In the genomic region with DNA sequence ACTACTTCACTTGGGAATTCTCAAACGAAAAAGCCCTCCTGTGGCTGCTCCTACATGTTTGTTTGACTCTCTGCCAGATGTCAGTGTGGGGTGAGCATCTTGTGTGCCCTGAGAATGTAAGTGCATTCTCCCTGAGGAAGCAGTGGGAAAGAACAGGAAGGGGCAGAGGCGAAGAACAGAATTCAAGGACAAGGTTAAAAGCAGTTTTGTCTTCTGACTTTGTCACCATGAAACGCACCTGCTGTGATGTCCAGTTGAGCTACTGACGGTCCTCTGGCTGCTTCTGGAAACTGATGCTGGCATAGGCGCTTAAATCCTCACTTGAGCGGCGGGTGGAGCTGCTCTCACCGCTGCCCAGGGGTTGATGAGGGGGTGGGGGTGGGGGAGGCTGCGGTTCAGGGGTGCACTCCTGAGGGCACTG, we compare ENCODE assay signal across 8 cellular contexts. TPM values are rescaled to one million over a fixed set of nuclear protein-coding genes. Genes with fewer than 3 reads are reported as not detected.
DNase-seq lines count a peak whose midpoint lies in the region; ATAC-seq and TF ChIP-seq lines count a peak whose summit lies in the region.

No MANE protein-coding gene starts in this region.

- peaks cover 30% of the 10 kb centered on the region for H3K36me3 Mint-ChIP-seq in activated CD4-positive, alpha-beta memory T cell treated with anti-CD3 and anti-CD28 coated beads, Interleukin-2, amount 10 ng/mL, durations not matched to agents 7 days and 5 days (ENCODE audit: low read depth)
- peaks cover 8% of the 10 kb centered on the region for H3K36me3 Mint-ChIP-seq in activated naive CD4-positive, alpha-beta T cell treated with anti-CD3 and anti-CD28 coated beads for 36 hours (ENCODE audit: low read depth)

- peaks cover 62% of the 10 kb centered on the region for H3K4me1 Mint-ChIP-seq in activated CD4-positive, alpha-beta memory T cell treated with anti-CD3 and anti-CD28 coated beads, Interleukin-2, amount 10 ng/mL, durations not matched to agents 7 days and 5 days
- peaks cover 34% of the 10 kb centered on the region for H3K4me1 Mint-ChIP-seq in activated naive CD4-positive, alpha-beta T cell treated with anti-CD3 and anti-CD28 coated beads for 36 hours (ENCODE audit: low read depth)

- H3K4me3 Mint-ChIP-seq in activated CD4-positive, alpha-beta memory T cell treated with anti-CD3 and anti-CD28 coated beads, Interleukin-2, amount 10 ng/mL, durations not matched to agents 7 days and 5 days = no peak overlapping the region
- H3K4me3 Mint-ChIP-seq in activated naive CD4-positive, alpha-beta T cell treated with anti-CD3 and anti-CD28 coated beads for 36 hours = no peak overlapping the region

- H3K4me1 ChIP-seq in OCI-LY7 (ENCODE audit: insufficient read depth, low read length, poor library complexity, severe bottlenecking) = peaks cover 56% of the 10 kb centered on the region

- H3K27ac Mint-ChIP-seq in activated CD4-positive, alpha-beta memory T cell treated with anti-CD3 and anti-CD28 coated beads, Interleukin-2, amount 10 ng/mL, durations not matched to agents 7 days and 5 days = no peak overlapping the region
- H3K27ac Mint-ChIP-seq in activated naive CD4-positive, alpha-beta T cell treated with anti-CD3 and anti-CD28 coated beads for 36 hours = no peak overlapping the region

- CTCF ChIA-PET in OCI-LY7 (lab: Charles Lee; ENCODE audit: unreplicated experiment) = interaction anchor here (0.5 to 1.5 kb wide), 4 partner anchors 20 to 202 kb away, joined by 3 to 6 read pairs (median 4); no protein-coding TSS in a partner anchor
- CTCF ChIA-PET in activated CD4-positive, alpha-beta memory T cell treated with anti-CD3 and anti-CD28 coated beads, Interleukin-2, amount 10 ng/mL, durations not matched to agents 7 days and 5 days (lab: Charles Lee) = interaction anchor here (1.8 kb wide), 1 partner anchor 40 kb away, joined by 6 read pairs; no protein-coding TSS in a partner anchor
- CTCF ChIA-PET in activated naive CD4-positive, alpha-beta T cell treated with anti-CD3 and anti-CD28 coated beads for 36 hours (lab: Charles Lee) = interaction anchor here (1.0 kb wide), 1 partner anchor 8 kb away, joined by 3 read pairs; no protein-coding TSS in a partner anchor

- peak overlapping the region; percentile 79 for H3K27ac ChIP-seq in OCI-LY7 (ENCODE audit: low read depth, low read length, poor library complexity, severe bottlenecking)

- H2AFZ ChIP-seq in OCI-LY7 (ENCODE audit: low read length) = no peak overlapping the region

- peak overlapping the region; percentile 73 for H3K4me3 ChIP-seq in OCI-LY7 (ENCODE audit: low read depth, low read length, poor library complexity, severe bottlenecking)

- peak overlapping the region; percentile 95 for H3K4me2 ChIP-seq in OCI-LY7 (ENCODE audit: low read length)

- peaks cover 49% of the 10 kb centered on the region for H3K36me3 ChIP-seq in OCI-LY7 (ENCODE audit: insufficient read depth, low read length)

- BruUV-seq in OCI-LY7 (replicated peaks; lab: Mats Ljungman, UMichigan) = no TSS peak

- ATAC-seq in HG02678 (IDR thresholded peaks at IDR 0.05; ENCODE audit: unreplicated experiment) (no peak), HG03045 (IDR thresholded peaks at IDR 0.05; ENCODE audit: unreplicated experiment) (no peak)

- H4K20me1 ChIP-seq in OCI-LY7 (ENCODE audit: insufficient read depth, low read length) = peaks cover 5% of the 10 kb centered on the region

- H3K9me2 ChIP-seq in OCI-LY7 (ENCODE audit: insufficient read depth, low read length) = no peaks in the 10 kb centered on the region

- POLR2A ChIA-PET in OCI-LY7 (lab: Charles Lee) = interaction anchor here (0.6 to 10.5 kb wide), 6 partner anchors 8 to 187 kb away, joined by 3 to 122 read pairs (median 4); no protein-coding TSS in a partner anchor
- POLR2A ChIA-PET in activated CD4-positive, alpha-beta memory T cell treated with anti-CD3 and anti-CD28 coated beads, Interleukin-2, amount 10 ng/mL, durations not matched to agents 7 days and 5 days (lab: Charles Lee) = interaction anchor here (0.9 to 1.2 kb wide), 2 partner anchors 8 to 21 kb away, joined by 3 read pairs; no protein-coding TSS in a partner anchor

- TF ChIP-seq CTCF in OCI-LY7 (conservative IDR thresholded peaks at IDR 0.05; ENCODE audit: low read length) = no peak

- DNase-seq in EL (peak; percentile 80), OCI-LY7 (ENCODE audit: low spot score) (no peak), fibroblast of peridontal ligament (ENCODE audit: extremely low read depth) (peak; percentile 88), renal cortical epithelial cell (ENCODE audit: low read depth) (peak; percentile 71)
- no peak for DNase-seq in activated CD4-positive, alpha-beta memory T cell treated with anti-CD3 and anti-CD28 coated beads, Interleukin-2, amount 10 ng/mL, durations not matched to agents 7 days and 5 days
- no peak for DNase-seq in activated naive CD4-positive, alpha-beta T cell treated with anti-CD3 and anti-CD28 coated beads for 36 hours

- no peaks in the 10 kb centered on the region for H3K9me3 ChIP-seq in OCI-LY7 (ENCODE audit: low read length)

- peaks cover 80% of the 10 kb centered on the region for H3K79me2 ChIP-seq in OCI-LY7 (ENCODE audit: insufficient read depth, low read depth, low read length)

- no peaks in the 10 kb centered on the region for H3K9me3 Mint-ChIP-seq in activated CD4-positive, alpha-beta memory T cell treated with anti-CD3 and anti-CD28 coated beads, Interleukin-2, amount 10 ng/mL, durations not matched to agents 7 days and 5 days
- H3K9me3 Mint-ChIP-seq in activated naive CD4-positive, alpha-beta T cell treated with anti-CD3 and anti-CD28 coated beads for 36 hours = no peaks in the 10 kb centered on the region

- H3K27me3 Mint-ChIP-seq in activated CD4-positive, alpha-beta memory T cell treated with anti-CD3 and anti-CD28 coated beads, Interleukin-2, amount 10 ng/mL, durations not matched to agents 7 days and 5 days = no peaks in the 10 kb centered on the region
- H3K27me3 Mint-ChIP-seq in activated naive CD4-positive, alpha-beta T cell treated with anti-CD3 and anti-CD28 coated beads for 36 hours (ENCODE audit: low read depth) = no peaks in the 10 kb centered on the region

- intact Hi-C loops in OCI-LY7 (cut with micrococcal nuclease; ENCODE audit: unreplicated experiment) = loop anchor here (5.0 to 10.0 kb wide), 3 partner anchors 102 to 1520 kb away; no protein-coding TSS in a partner anchor
- intact Hi-C loops in activated naive CD4-positive, alpha-beta T cell treated with anti-CD3 and anti-CD28 coated beads for 36 hours (cut with micrococcal nuclease) = loop anchor here (5.0 kb wide), 2 partner anchors 668 to 1867 kb away; no protein-coding TSS in a partner anchor

RNA-seq across cellular contexts. Expression of a gene that starts 4.9 kb away (rescaled TPM):
- total RNA-seq in OCI-LY7 (2014; rRNA removed; shearing (Covaris generic)) = 15.9 and 18.1 TPM in 2 replicates
- total RNA-seq in OCI-LY7 (2022) = 23.5 and 23.6 TPM in 2 replicates
- 7.3 and 34.0 TPM in 2 replicates for total RNA-seq in renal cortical epithelial cell
- 1 to 10 TPM; 7.2 to 7.4 TPM for total RNA-seq in activated CD4-positive, alpha-beta memory T cell treated with anti-CD3 and anti-CD28 coated beads, Interleukin-2, amount 10 ng/mL, durations not matched to agents 7 days and 5 days
- total RNA-seq in activated naive CD4-positive, alpha-beta T cell treated with anti-CD3 and anti-CD28 coated beads for 36 hours = 1 to 10 TPM; 2.6 to 2.7 TPM

RNA-seq across cellular contexts. Expression of a gene that starts 41.1 kb away (rescaled TPM):
- total RNA-seq in OCI-LY7 (2014; rRNA removed; shearing (Covaris generic)) = 30.4 and 40.8 TPM in 2 replicates
- total RNA-seq in OCI-LY7 (2022) (80.3 and 87.8 TPM in 2 replicates), renal cortical epithelial cell (15.3 and 31.3 TPM in 2 replicates)
- total RNA-seq in activated CD4-positive, alpha-beta memory T cell treated with anti-CD3 and anti-CD28 coated beads, Interleukin-2, amount 10 ng/mL, durations not matched to agents 7 days and 5 days = 10 to 100 TPM; 38.1 to 43.0 TPM
- total RNA-seq in activated naive CD4-positive, alpha-beta T cell treated with anti-CD3 and anti-CD28 coated beads for 36 hours = 10 to 100 TPM; 42.6 to 43.3 TPM

Comparison
In these comparisons a context has a peak if more than half of its experiments do, and no peak if none do; other contexts are left out.
1. DNase-seq: peak in EL (single experiment), fibroblast of peridontal ligament (single experiment) and renal cortical epithelial cell (single experiment); none in OCI-LY7 (single experiment), activated CD4-positive, alpha-beta memory T cell treated with anti-CD3 and anti-CD28 coated beads, Interleukin-2, amount 10 ng/mL, durations not matched to agents 7 days and 5 days (single experiment) and activated naive CD4-positive, alpha-beta T cell treated with anti-CD3 and anti-CD28 coated beads for 36 hours (single experiment).